ENCODE assay signal across 27 cellular contexts in genomic region chr1:118225471-118225870, GRCh38. TPM values are rescaled to one million over a fixed set of nuclear protein-coding genes. Genes with fewer than 3 reads are reported as not detected.
"Had no signal": no experiment of that assay in that cellular context is flagged by ENCODE, and none has a peak within 500 bp of the region (broad histone marks: within the 10 kb centered on the region; RNA-seq: fewer than 3 reads in every experiment).

No MANE protein-coding gene starts in this region.

- ATAC-seq: stimulated activated effector memory CD8-positive, alpha-beta T cell treated with anti-CD3 and anti-CD28 coated beads, Interleukin-12 subunit alpha, Interleukin-12 subunit beta, amount 100 ng/mL, for 72 hours; stimulated activated memory B cell treated with anti-CD40 and anti-IgM and Interleukin-4, amounts not matched to agents 10 μg/mL and 1 μg/mL and 100 μg/mL, for 72 hours; stimulated activated naive B cell treated with anti-CD40 and anti-IgM and Interleukin-4, amounts not matched to agents 10 μg/mL and 1 μg/mL and 100 μg/mL, for 72 hours; stimulated activated naive CD8-positive, alpha-beta T cell treated with anti-CD3 and anti-CD28 coated beads, Interleukin-15, amount 100 ng/mL, for 72 hours; stimulated activated naive CD8-positive, alpha-beta T cell treated with anti-CD3 and anti-CD28 coated beads, Interleukin-15, Interleukin-2, amounts not matched to agents 100 U/mL and 50 U/mL, for 24 hours; upper lobe of right lung had no signal

- H3K36me3 ChIP-seq: stomach, suprapubic skin, thoracic aorta, thyroid gland, tibial artery, tibial nerve, transverse colon, upper lobe of left lung, upper lobe of right lung, uterus, vagina had no signal

- FAIRE-seq: urothelium cell line had no signal

- H3K4me1 ChIP-seq: stomach, suprapubic skin, testis, thyroid gland, tibial artery, tibial nerve, transverse colon, upper lobe of left lung, upper lobe of right lung, uterus, vagina had no signal

- H3K27ac ChIP-seq: stomach, suprapubic skin, testis, thoracic aorta, thyroid gland, tibial artery, tibial nerve, transverse colon, upper lobe of left lung, upper lobe of right lung, uterus, vagina had no signal

- H3K27me3 ChIP-seq: stomach, suprapubic skin, testis, thyroid gland, tibial artery, tibial nerve, transverse colon, upper lobe of left lung, upper lobe of right lung, uterus, vagina had no signal

- H3K4me3 ChIP-seq: stomach, suprapubic skin, testis, thoracic aorta, thyroid gland, tibial artery, tibial nerve, transverse colon, upper lobe of left lung, upper lobe of right lung, uterus, vagina had no signal

- H3K9me3 ChIP-seq: stomach, suprapubic skin, testis, thoracic aorta, thyroid gland, tibial artery, tibial nerve, transverse colon, upper lobe of right lung, uterus, vagina had no signal

- DNase-seq: stimulated activated CD4-positive, alpha-beta T cell treated with anti-CD3 and anti-CD28 coated beads, Interleukin-2, amount 100 ng/mL, for 48 hours; stimulated activated CD4-positive, alpha-beta T cell treated with anti-CD3 and anti-CD28 coated beads, Interleukin-4, amount 100 ng/mL, for 1 hour; stimulated activated CD4-positive, alpha-beta T cell treated with anti-CD3 and anti-CD28 coated beads, Interleukin-4, amount 100 ng/mL, for 24 hours; stimulated activated CD4-positive, alpha-beta T cell treated with anti-CD3 and anti-CD28 coated beads, Interleukin-4, amount 100 ng/mL, for 4 hours; stimulated activated CD8-positive, alpha-beta memory T cell treated with anti-CD3 and anti-CD28 coated beads, Interleukin-4, amount 100 ng/mL, for 48 hours; stimulated activated naive B cell treated with anti-CD40 and anti-IgM and Interleukin-4, amounts not matched to agents 10 μg/mL and 1 μg/mL and 100 μg/mL, for 72 hours; stimulated activated naive CD4-positive, alpha-beta T cell; stimulated activated naive CD4-positive, alpha-beta T cell treated with Interleukin-2 at 50 U/mL for 16 hours; stimulated activated naive CD8-positive, alpha-beta T cell treated with anti-CD3 and anti-CD28 coated beads, Interleukin-15, amount 100 ng/mL, for 72 hours; stimulated activated naive CD8-positive, alpha-beta T cell treated with anti-CD3 and anti-CD28 coated beads, Interleukin-15, Interleukin-2, amounts not matched to agents 100 U/mL and 50 U/mL, for 24 hours; stomach; substantia nigra; testis; thyroid gland; tibial artery; transverse colon; trophoblast cell; upper lobe of left lung; upper lobe of right lung; uterus had no signal

RNA-seq across cellular contexts. Expression of gene SPAG17, which starts 40.4 kb away (rescaled TPM):
- total RNA-seq: thoracic aorta, transverse colon had no signal
